Comparison of ENCODE assay signal across 13 cellular contexts in the genomic region with DNA sequence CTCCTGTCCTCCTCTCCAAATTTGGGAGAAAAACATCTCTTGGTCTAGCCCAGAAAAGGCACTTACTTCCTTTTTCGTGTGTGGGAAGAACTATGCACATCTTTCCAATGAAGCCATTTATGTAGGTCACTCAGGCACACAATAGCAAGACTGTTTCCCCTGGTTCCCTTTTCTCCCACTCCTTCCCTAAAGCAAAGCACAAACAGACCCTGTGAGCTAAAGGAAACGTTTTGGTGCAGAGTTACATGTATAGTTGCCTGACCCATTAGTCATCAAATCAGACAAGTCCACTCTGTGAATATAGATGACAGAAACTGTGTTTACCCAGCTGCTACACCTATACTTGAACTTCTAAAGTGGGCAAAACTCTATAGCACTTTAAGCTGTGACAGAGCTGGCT.
DNase-seq lines count a peak whose midpoint lies in the region; TF ChIP-seq lines count a peak whose summit lies in the region.
"Had no signal": no experiment of that assay in that cellular context is flagged by ENCODE, and none has a peak within 500 bp of the region (broad histone marks: within the 10 kb centered on the region; RNA-seq: fewer than 3 reads in every experiment).

No MANE protein-coding gene starts in this region.

- H3K9ac ChIP-seq in skeletal muscle satellite cell (ENCODE audit: low read depth, low read length) = peak overlapping the region; percentile 35

- H3K27me3 ChIP-seq in skeletal muscle satellite cell (ENCODE audit: control insufficient read depth, insufficient read depth, low read length) = no peaks in the 10 kb centered on the region
- H3K27me3 ChIP-seq: cardiac muscle cell, hepatocyte, spleen had no signal

- H3K4me2 ChIP-seq in skeletal muscle satellite cell (ENCODE audit: low read length) = no peak overlapping the region
- H3K4me2 ChIP-seq: hepatocyte had no signal

- H3K36me3 ChIP-seq in skeletal muscle satellite cell (ENCODE audit: insufficient read depth, low read length) = no peaks in the 10 kb centered on the region
- H3K36me3 ChIP-seq: cardiac muscle cell, spleen had no signal

- DNase-seq in M059J (ENCODE audit: low read depth) = peak; percentile 53
- DNase-seq in SHP77 treated with DMSO at 0.1 percent for 48 hours (lab: John Stamatoyannopoulos, UW) = peak; percentile 76
- DNase-seq in fibroblast of mammary gland (ENCODE audit: low read depth) = peak; percentile 53
- DNase-seq in GM13976 (ENCODE audit: low spot score) = no peak
- DNase-seq in HuH-7.5 (ENCODE audit: low spot score) = no peak
- no peak for DNase-seq in NCI-H2196 treated with DMSO at 0.1 percent for 48 hours (lab: John Stamatoyannopoulos, UW; ENCODE audit: unreplicated experiment)
- DNase-seq: activated CD4-positive, alpha-beta T cell treated with anti-CD3 and anti-CD28 coated beads, Interleukin-2, amount 50 U/mL, for 1 hour; GF-D8; NCI-H446 treated with DMSO at 0.1 percent for 48 hours; spleen had no signal

- in situ Hi-C loops in GM13976 (cut with MboI; ENCODE audit: low sequenced_read_pairs, unreplicated experiment) = no loop called here

- H3K4me3 ChIP-seq in fibroblast of mammary gland (ENCODE audit: control insufficient read depth, low read depth, low read length) (no peak overlapping the region), skeletal muscle satellite cell (ENCODE audit: low read length) (no peak overlapping the region)
- H3K4me3 ChIP-seq: cardiac muscle cell, hepatocyte, spleen had no signal

- peaks cover 39% of the 10 kb centered on the region for H3K4me1 ChIP-seq in skeletal muscle satellite cell (ENCODE audit: control insufficient read depth, insufficient read depth, low read length)
- H3K4me1 ChIP-seq: spleen had no signal

- TF ChIP-seq CTCF in fibroblast of mammary gland (conservative IDR thresholded peaks at IDR 0.05; ENCODE audit: control insufficient read depth, insufficient read depth, low read depth, low read length) (no peak), GM13976 (IDR thresholded peaks at IDR 0.05; ENCODE audit: borderline replicate concordance, control extremely low read depth, extremely low read depth, insufficient read depth, missing control alignments) (no peak)

- no peaks in the 10 kb centered on the region for H3K9me3 ChIP-seq in skeletal muscle satellite cell (replicated peaks; ENCODE audit: low read length)

Comparison
In these comparisons a context has a peak if more than half of its experiments do, and no peak if none do; other contexts are left out.
1. DNase-seq: peak in M059J (single experiment), SHP77 treated with DMSO at 0.1 percent for 48 hours (single experiment) and fibroblast of mammary gland (single experiment); none in GM13976 (single experiment), HuH-7.5 (single experiment) and NCI-H2196 treated with DMSO at 0.1 percent for 48 hours (single experiment).